Comparison of ENCODE assay signal across 8 cellular contexts in the genomic region with DNA sequence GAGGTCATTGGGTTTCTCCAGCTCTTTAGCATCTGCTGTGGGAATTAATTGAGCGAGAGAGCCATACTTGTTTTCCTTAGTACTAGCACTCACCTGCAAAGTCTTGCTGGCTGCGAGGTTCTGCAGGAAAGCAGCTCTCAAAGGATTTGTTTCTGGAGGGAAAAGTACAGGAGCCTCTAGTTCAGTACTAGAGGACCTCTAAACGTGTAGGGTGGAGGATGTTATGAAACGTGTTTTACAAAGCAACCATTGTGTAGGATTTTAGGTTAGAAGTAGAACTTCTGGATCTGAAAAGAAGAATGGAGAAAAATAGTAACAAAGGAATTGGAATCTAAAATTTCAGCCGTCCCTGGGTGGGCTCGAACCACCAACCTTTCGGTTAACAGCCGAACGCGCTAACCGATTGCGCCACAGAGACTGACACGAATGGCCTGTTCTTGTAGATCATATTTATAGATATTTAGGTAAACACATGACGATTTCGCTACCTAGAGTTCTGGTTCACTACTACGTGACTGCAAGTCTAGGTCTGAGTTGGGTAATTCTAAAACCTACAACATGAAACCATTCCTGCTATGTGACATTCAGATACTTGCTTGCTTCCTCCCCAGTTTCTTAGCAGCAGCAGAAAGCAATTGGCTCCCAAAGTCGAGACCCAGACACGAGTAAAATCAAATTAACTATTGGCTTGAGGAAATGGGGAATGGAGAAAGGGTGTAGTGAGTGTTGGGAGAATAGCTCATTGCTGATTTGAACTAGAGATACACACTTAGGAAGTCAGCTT.
DNase-seq lines count a peak whose midpoint lies in the region; ATAC-seq, FAIRE-seq and TF ChIP-seq lines count a peak whose summit lies in the region.

No MANE protein-coding gene starts in this region.

- H3K27ac ChIP-seq in breast epithelium (no peak overlapping the region), ascending aorta (no peak overlapping the region)

- no peak for FAIRE-seq in urothelium cell line (lab: Jason Lieb, UNC)

- POLR2A ChIA-PET in MCF 10A (lab: Yijun Ruan, JAX): interaction anchor here (0.5 to 2.8 kb wide), 7 partner anchors 8 to 322 kb away, joined by 3 to 13 read pairs (median 4); no protein-coding TSS in a partner anchor

- no peak for TF ChIP-seq POLR2A in breast epithelium (IDR thresholded peaks at IDR 0.05)

- H3K4me3 Mint-ChIP-seq in MCF 10A (ENCODE audit: unreplicated experiment): peak overlapping the region; percentile 37
- H3K4me3 Mint-ChIP-seq in activated CD8-positive, alpha-beta memory T cell treated with anti-CD3 and anti-CD28 coated beads, Interleukin-2, amount 10 ng/mL, durations not matched to agents 7 days and 5 days: peak overlapping the region; percentile 52

- peak; percentile 72 for DNase-seq in MCF 10A (ENCODE audit: unreplicated experiment)
- no peak for DNase-seq in breast epithelium (ENCODE audit: low spot score in 2 of 2)
- peak; percentile 57 for DNase-seq in activated CD8-positive, alpha-beta memory T cell treated with anti-CD3 and anti-CD28 coated beads, Interleukin-2, amount 10 ng/mL, durations not matched to agents 7 days and 5 days
- DNase-seq in iPS-NIHi11 (ENCODE audit: low spot score): peak; percentile 37
- peak; percentile 58 for DNase-seq in urothelium cell line (ENCODE audit: low spot score)
- DNase-seq in SKM-1 treated with dmso at 0.1 percent for 144 hours (lab: John Stamatoyannopoulos, UW; ENCODE audit: unreplicated experiment): no peak
- no peak for DNase-seq in ascending aorta (ENCODE audit: low spot score in 2 of 2)

- peak; percentile 57 for ATAC-seq in activated CD8-positive, alpha-beta memory T cell treated with anti-CD3 and anti-CD28 coated beads, Interleukin-2, amount 10 ng/mL, durations not matched to agents 7 days and 5 days
- no peak for ATAC-seq in GM18867 (IDR thresholded peaks at IDR 0.05; ENCODE audit: unreplicated experiment)

- CTCF ChIA-PET in MCF 10A (lab: Yijun Ruan, JAX): interaction anchor here (0.5 to 3.7 kb wide), 6 partner anchors 10 to 571 kb away, joined by 3 to 27 read pairs (median 4); no protein-coding TSS in a partner anchor
- CTCF ChIA-PET in activated CD8-positive, alpha-beta memory T cell treated with anti-CD3 and anti-CD28 coated beads, Interleukin-2, amount 10 ng/mL, durations not matched to agents 7 days and 5 days (lab: Charles Lee): interaction anchor here (1.3 to 2.4 kb wide), 2 partner anchors 12 kb away, joined by 5 to 18 read pairs; no protein-coding TSS in a partner anchor

- intact Hi-C loops in MCF 10A (cut with micrococcal nuclease): loop anchor here (2.0 kb wide), 1 partner anchor 27 kb away; no protein-coding TSS in a partner anchor
- intact Hi-C loops in breast epithelium (cut with DNase I; ENCODE audit: low total_unique reads): no loop called here
- intact Hi-C loops in ascending aorta (cut with DNase I): no loop called here

- H3K36me3 Mint-ChIP-seq in MCF 10A (ENCODE audit: insufficient read depth, unreplicated experiment): peaks cover 12% of the 10 kb centered on the region
- no peaks in the 10 kb centered on the region for H3K36me3 Mint-ChIP-seq in activated CD8-positive, alpha-beta memory T cell treated with anti-CD3 and anti-CD28 coated beads, Interleukin-2, amount 10 ng/mL, durations not matched to agents 7 days and 5 days

- no peak for TF ChIP-seq CTCF in MCF 10A (IDR thresholded peaks at IDR 0.05; ENCODE audit: unreplicated experiment)
- TF ChIP-seq CTCF in breast epithelium (IDR thresholded peaks at IDR 0.05): no peak
- no peak for TF ChIP-seq CTCF in ascending aorta (IDR thresholded peaks at IDR 0.05)

- H3K4me1 Mint-ChIP-seq in MCF 10A (ENCODE audit: insufficient read depth, unreplicated experiment): peaks cover 16% of the 10 kb centered on the region
- H3K4me1 Mint-ChIP-seq in activated CD8-positive, alpha-beta memory T cell treated with anti-CD3 and anti-CD28 coated beads, Interleukin-2, amount 10 ng/mL, durations not matched to agents 7 days and 5 days: peaks cover 21% of the 10 kb centered on the region

- no peaks in the 10 kb centered on the region for H3K9me3 ChIP-seq in breast epithelium
- peaks cover 0 to 8% of the 10 kb centered on the region in 2 donors for H3K9me3 ChIP-seq in ascending aorta

- H3K27me3 ChIP-seq in breast epithelium: no peaks in the 10 kb centered on the region
- no peaks in the 10 kb centered on the region for H3K27me3 ChIP-seq in ascending aorta

- peak overlapping the region; percentile 32 for H3K27ac Mint-ChIP-seq in MCF 10A (ENCODE audit: low read depth, unreplicated experiment)
- no peak overlapping the region for H3K27ac Mint-ChIP-seq in activated CD8-positive, alpha-beta memory T cell treated with anti-CD3 and anti-CD28 coated beads, Interleukin-2, amount 10 ng/mL, durations not matched to agents 7 days and 5 days

- H3K9me3 Mint-ChIP-seq in MCF 10A (ENCODE audit: unreplicated experiment): no peaks in the 10 kb centered on the region
- H3K9me3 Mint-ChIP-seq in activated CD8-positive, alpha-beta memory T cell treated with anti-CD3 and anti-CD28 coated beads, Interleukin-2, amount 10 ng/mL, durations not matched to agents 7 days and 5 days (ENCODE audit: low read depth): no peaks in the 10 kb centered on the region

- H3K36me3 ChIP-seq in breast epithelium: no peaks in the 10 kb centered on the region
- no peaks in the 10 kb centered on the region for H3K36me3 ChIP-seq in ascending aorta

- no peak overlapping the region for H3K4me3 ChIP-seq in breast epithelium
- no peak overlapping the region for H3K4me3 ChIP-seq in ascending aorta

- no TSS peak for BruUV-seq in MCF 10A (replicated peaks; lab: Mats Ljungman, UMichigan)

- H3K4me1 ChIP-seq in breast epithelium: no peaks in the 10 kb centered on the region
- H3K4me1 ChIP-seq in ascending aorta: no peaks in the 10 kb centered on the region

- peaks cover 14% of the 10 kb centered on the region for H3K27me3 Mint-ChIP-seq in MCF 10A (ENCODE audit: insufficient read depth, unreplicated experiment)
- peaks cover 36% of the 10 kb centered on the region for H3K27me3 Mint-ChIP-seq in activated CD8-positive, alpha-beta memory T cell treated with anti-CD3 and anti-CD28 coated beads, Interleukin-2, amount 10 ng/mL, durations not matched to agents 7 days and 5 days

Comparison
In these comparisons a context has a peak if more than half of its experiments do, and no peak if none do; other contexts are left out.
1. DNase-seq: peak in MCF 10A (single experiment), activated CD8-positive, alpha-beta memory T cell treated with anti-CD3 and anti-CD28 coated beads, Interleukin-2, amount 10 ng/mL, durations not matched to agents 7 days and 5 days (single experiment), iPS-NIHi11 (single experiment) and urothelium cell line (single experiment); none in breast epithelium (0 of 2), SKM-1 treated with dmso at 0.1 percent for 144 hours (single experiment) and ascending aorta (0 of 2).